Comparison of ENCODE assay signal across 8 cellular contexts in genomic region chr16:87391324-87391949, GRCh38. TPM values are rescaled to one million over a fixed set of nuclear protein-coding genes. Genes with fewer than 3 reads are reported as not detected.
DNase-seq lines count a peak whose midpoint lies in the region; ATAC-seq and TF ChIP-seq lines count a peak whose summit lies in the region.

No MANE protein-coding gene starts in this region.

- H3K36me3 Mint-ChIP-seq in CD14-positive monocyte (peaks cover 18 to 21% of the 10 kb centered on the region in 2 donors), GM23338 (ENCODE audit: low read depth) (peaks cover 3% of the 10 kb centered on the region; the same call in 2 of the 3 replicates)
- peaks cover 0 to 5% (median 0%) of the 10 kb centered on the region in 5 donors for H3K36me3 Mint-ChIP-seq in naive thymus-derived CD4-positive, alpha-beta T cell

- intact Hi-C loops in CD14-positive monocyte (cut with micrococcal nuclease) = loop anchor here in 1 of 2 donors (5.0 kb wide), 1 partner anchor 74 kb away; the partner anchor contains the start of gene C16orf95
- intact Hi-C loops in naive thymus-derived CD4-positive, alpha-beta T cell (cut with micrococcal nuclease) = loop anchor here in 1 of 2 donors (5.0 kb wide), 1 partner anchor 1834 kb away; no protein-coding TSS in a partner anchor

- no peaks in the 10 kb centered on the region for H3K9me2 ChIP-seq in GM23338 (ENCODE audit: insufficient read depth)

- POLR2A ChIA-PET in naive thymus-derived CD4-positive, alpha-beta T cell (lab: Charles Lee) = no interaction called here

- no peaks in the 10 kb centered on the region for H3K36me3 ChIP-seq in GM23338 (ENCODE audit: insufficient read depth)
- H3K36me3 ChIP-seq in SJSA1 = peaks cover 17% of the 10 kb centered on the region
- no peaks in the 10 kb centered on the region for H3K36me3 ChIP-seq in naive thymus-derived CD4-positive, alpha-beta T cell (ENCODE audit: control insufficient read depth in 2 of 3, insufficient read depth in 3 of 3, low read length in 3 of 3)

- peaks cover 55% of the 10 kb centered on the region for H3K4me1 Mint-ChIP-seq in CD14-positive monocyte
- peaks cover 38% of the 10 kb centered on the region for H3K4me1 Mint-ChIP-seq in GM23338
- H3K4me1 Mint-ChIP-seq in naive thymus-derived CD4-positive, alpha-beta T cell = peaks cover 34 to 59% (median 56%) of the 10 kb centered on the region in 7 donors

- peak overlapping the region; percentile 56 for H2AFZ ChIP-seq in GM23338

- TF ChIP-seq POLR2A in erythroblast (IDR thresholded peaks at IDR 0.05; ENCODE audit: low read length) = no peak

- CTCF ChIA-PET in naive thymus-derived CD4-positive, alpha-beta T cell (lab: Charles Lee) = no interaction called here

- H3K4me3 ChIP-seq in GM23338 = peak overlapping the region; percentile 79
- peak overlapping the region; percentile 98 for H3K4me3 ChIP-seq in SJSA1
- peak overlapping the region; percentile 55 for H3K4me3 ChIP-seq in naive thymus-derived CD4-positive, alpha-beta T cell (ENCODE audit: low read length)

- DNase-seq in CD14-positive monocyte (ENCODE audit: low spot score) (peak; percentile 81), GM23338 (ENCODE audit: low spot score) (peak; percentile 79), SJSA1 (ENCODE audit: low read depth in 1 of 2, low spot score in 2 of 2) (no peak), erythroblast (lab: John Stamatoyannopoulos, UW) (peak; percentile 77 to 86), AG08395 (ENCODE audit: low spot score) (no peak), NCI-H2029 treated with DMSO at 0.1 percent for 48 hours (lab: John Stamatoyannopoulos, UW) (no peak), NCI-H226 (no peak)
- DNase-seq in naive thymus-derived CD4-positive, alpha-beta T cell = peak in 1 of 9 donors; percentile 8

- ATAC-seq in GM23338 = peak; percentile 34
- no peak for ATAC-seq in naive thymus-derived CD4-positive, alpha-beta T cell

- peak overlapping the region; percentile 96 to 100 (median 98) for H3K27ac Mint-ChIP-seq in CD14-positive monocyte
- peak overlapping the region; percentile 57; the same call in 1 of the 2 replicates for H3K27ac Mint-ChIP-seq in GM23338
- peak overlapping the region; percentile 36 to 97 (median 91) for H3K27ac Mint-ChIP-seq in naive thymus-derived CD4-positive, alpha-beta T cell

- H3K4me3 Mint-ChIP-seq in CD14-positive monocyte = peak overlapping the region; percentile 82 to 89
- H3K4me3 Mint-ChIP-seq in GM23338 = peak overlapping the region; percentile 84
- peak overlapping the region; percentile 76 to 91 (median 82) for H3K4me3 Mint-ChIP-seq in naive thymus-derived CD4-positive, alpha-beta T cell

- no peak for TF ChIP-seq CTCF in CD14-positive monocyte (IDR thresholded peaks at IDR 0.05)
- TF ChIP-seq CTCF in GM23338 (conservative IDR thresholded peaks at IDR 0.05; ENCODE audit: low read depth in 2 of 2) = no peak

- peak overlapping the region; percentile 86 for H3K4me2 ChIP-seq in GM23338

- H3K79me2 ChIP-seq in GM23338 (replicated peaks; ENCODE audit: insufficient read depth) = peaks cover 35% of the 10 kb centered on the region

- H3K4me1 ChIP-seq in GM23338 (ENCODE audit: insufficient read depth) = peaks cover 26% of the 10 kb centered on the region
- peaks cover 33% of the 10 kb centered on the region for H3K4me1 ChIP-seq in SJSA1 (replicated peaks)
- peaks cover 32 to 37% of the 10 kb centered on the region in 2 donors for H3K4me1 ChIP-seq in naive thymus-derived CD4-positive, alpha-beta T cell (ENCODE audit: control insufficient read depth in 2 of 2, insufficient read depth in 2 of 2, low read length in 2 of 2)

- H3K27me3 Mint-ChIP-seq in CD14-positive monocyte (ENCODE audit: low read depth in 3 of 3) = peaks cover 0 to 2% (median 1%) of the 10 kb centered on the region in 3 donors
- peaks cover 17% of the 10 kb centered on the region for H3K27me3 Mint-ChIP-seq in GM23338 (ENCODE audit: insufficient read depth, low read depth, poor library complexity)
- no peaks in the 10 kb centered on the region for H3K27me3 Mint-ChIP-seq in naive thymus-derived CD4-positive, alpha-beta T cell

- H3F3A ChIP-seq in GM23338 (replicated peaks; ENCODE audit: low read depth) = 0 out of 2 replicates have a peak, but pooled peaks cover 10% of the 10 kb centered on the region

- peak overlapping the region; percentile 67; the same call in 1 of the 2 replicates for H3K27ac ChIP-seq in GM23338 (ENCODE audit: low read depth)
- H3K27ac ChIP-seq in SJSA1 = peak overlapping the region; percentile 94
- H3K27ac ChIP-seq in naive thymus-derived CD4-positive, alpha-beta T cell (ENCODE audit: low read depth, low read length) = peak overlapping the region; percentile 89

- H4K20me1 ChIP-seq in GM23338 (replicated peaks; ENCODE audit: insufficient read depth) = peaks cover 24% of the 10 kb centered on the region

- no peaks in the 10 kb centered on the region for H3K27me3 ChIP-seq in GM23338 (ENCODE audit: insufficient read depth)
- no peaks in the 10 kb centered on the region for H3K27me3 ChIP-seq in SJSA1 (replicated peaks)
- no peaks in the 10 kb centered on the region for H3K27me3 ChIP-seq in naive thymus-derived CD4-positive, alpha-beta T cell (ENCODE audit: control insufficient read depth in 2 of 2, insufficient read depth in 2 of 2, low read length in 2 of 2)

- no peaks in the 10 kb centered on the region; the same call in 1 of the 2 replicates for H3K9me3 ChIP-seq in SJSA1 (replicated peaks)
- H3K9me3 ChIP-seq in naive thymus-derived CD4-positive, alpha-beta T cell (ENCODE audit: control insufficient read depth in 2 of 3, low read length in 3 of 3) = no peaks in the 10 kb centered on the region

- H3K9me3 Mint-ChIP-seq in CD14-positive monocyte (peaks cover 0 to 1% (median 0%) of the 10 kb centered on the region in 7 donors), GM23338 (no peaks in the 10 kb centered on the region; the same call in 2 of the 3 replicates)
- H3K9me3 Mint-ChIP-seq in naive thymus-derived CD4-positive, alpha-beta T cell = peaks cover 0 to 4% (median 0%) of the 10 kb centered on the region in 11 donors

TF ChIP-seq in GM23338, 12 proteins besides CTCF, POLR2A, EP300 and RAD21 (continues in another document):
- TF ChIP-seq JUNB (IDR thresholded peaks at IDR 0.05; ENCODE audit: unreplicated experiment) (no peak), REST (IDR thresholded peaks at IDR 0.05; ENCODE audit: unreplicated experiment) (no peak), EZH2phosphoT487 (IDR thresholded peaks at IDR 0.05; ENCODE audit: unreplicated experiment) (no peak), STAT1 (IDR thresholded peaks at IDR 0.05; ENCODE audit: unreplicated experiment) (no peak), ZNF331 (CRISPR knock-in tag; IDR thresholded peaks at IDR 0.05; ENCODE audit: low read depth) (no peak), ETS1 (IDR thresholded peaks at IDR 0.05) (no peak)

RNA-seq across cellular contexts. Expression of gene MAP1LC3B, which starts 0.7 kb away (rescaled TPM):
- polyA plus RNA-seq in CD14-positive monocyte (100 to 1,000 TPM; 102 to 147 TPM), GM23338 (2016; fragmentation: Nextera tagmentation; extraction: Ambion mirVana) (75.0 and 80.2 TPM in 2 replicates)
- total RNA-seq in GM23338 (2014; rRNA removed; shearing (Covaris generic)) = 35.9 and 42.6 TPM in 2 replicates
- total RNA-seq in SJSA1 (2014; rRNA removed; shearing (Covaris generic)) = 16.9 and 21.3 TPM in 2 replicates
- 100 to 1,000 TPM in 1 of 5 experiments, 10 to 100 TPM in 4; 54.5 to 126 (median 59.5) TPM for total RNA-seq in naive thymus-derived CD4-positive, alpha-beta T cell
- 100 to 1,000 TPM in 1 of 2 donors, 10 to 100 TPM in 1; 84.8 to 105 TPM for polyA plus RNA-seq in naive thymus-derived CD4-positive, alpha-beta T cell

RNA-seq across cellular contexts. Expression of gene FBXO31, which starts 7.9 kb away (rescaled TPM):
- 1 to 10 TPM; 2.0 to 3.3 TPM for polyA plus RNA-seq in CD14-positive monocyte
- total RNA-seq in GM23338 (2014; rRNA removed; shearing (Covaris generic)) = 11.3 and 23.8 TPM in 2 replicates
- 4.5 and 7.0 TPM in 2 replicates for polyA plus RNA-seq in GM23338 (2016; fragmentation: Nextera tagmentation; extraction: Ambion mirVana)
- total RNA-seq in SJSA1 (2014; rRNA removed; shearing (Covaris generic)) = 26.2 and 27.2 TPM in 2 replicates
- 10 to 100 TPM; 26.6 to 41.9 (median 39.3) TPM for total RNA-seq in naive thymus-derived CD4-positive, alpha-beta T cell
- polyA plus RNA-seq in naive thymus-derived CD4-positive, alpha-beta T cell = 10 to 100 TPM; 16.8 to 30.8 TPM

Comparison
In these comparisons a context has a peak if more than half of its experiments do, and no peak if none do; other contexts are left out.
1. DNase-seq: peak in CD14-positive monocyte (single experiment), GM23338 (single experiment) and erythroblast (2 of 2); none in SJSA1 (0 of 2), AG08395 (single experiment), NCI-H2029 treated with DMSO at 0.1 percent for 48 hours (single experiment) and NCI-H226 (single experiment).
2. Peak in every context shown above with its lines, with median percentiles within 50 percentile points of each other: H3K27ac Mint-ChIP-seq, H3K4me3 Mint-ChIP-seq, H3K27ac ChIP-seq and H3K4me3 ChIP-seq.